Comparison of ENCODE assay signal across 16 cellular contexts in the genomic region with DNA sequence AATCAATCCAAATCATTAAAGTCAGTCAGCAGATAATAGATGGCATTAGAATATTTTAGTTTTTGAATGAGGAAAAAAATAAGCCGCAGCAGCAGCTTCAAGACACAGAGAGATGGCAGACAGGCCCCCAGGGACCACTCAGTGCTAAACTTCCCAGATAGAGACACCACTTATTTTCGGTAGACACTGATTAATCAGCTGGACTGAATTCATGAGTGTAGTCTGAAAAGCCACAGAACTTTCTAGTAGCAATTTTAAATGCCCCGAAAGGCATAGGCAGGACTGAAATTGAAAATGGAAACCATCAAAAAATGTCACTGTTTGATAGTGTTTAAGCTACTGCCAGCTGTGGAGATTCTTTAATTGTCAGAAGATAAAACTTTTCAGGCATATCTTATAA. TPM values are rescaled to one million over a fixed set of nuclear protein-coding genes. Genes with fewer than 3 reads are reported as not detected.
DNase-seq lines count a peak whose midpoint lies in the region; ATAC-seq and TF ChIP-seq lines count a peak whose summit lies in the region.
"Had no signal": no experiment of that assay in that cellular context is flagged by ENCODE, and none has a peak within 500 bp of the region (broad histone marks: within the 10 kb centered on the region; RNA-seq: fewer than 3 reads in every experiment).

No MANE protein-coding gene starts in this region.

- no peaks in the 10 kb centered on the region for H3K9me3 Mint-ChIP-seq in activated T-helper 2 cell treated with anti-CD3 and anti-CD28 coated beads, Interferon-gamma antibody, Interleukin-2, Interleukin-4, amounts not matched to agents 10 μg/mL and 5 μg/mL and 100 μg/mL, durations not matched to agents 14 hours and 24 hours and 36 hours
- H3K9me3 Mint-ChIP-seq: CD8-positive, alpha-beta memory T cell; nephron had no signal

- no peaks in the 10 kb centered on the region for H3K27me3 Mint-ChIP-seq in activated T-helper 2 cell treated with anti-CD3 and anti-CD28 coated beads, Interferon-gamma antibody, Interleukin-2, Interleukin-4, amounts not matched to agents 10 μg/mL and 5 μg/mL and 100 μg/mL, durations not matched to agents 14 hours and 24 hours and 36 hours (ENCODE audit: low read depth)
- H3K27me3 Mint-ChIP-seq: CD8-positive, alpha-beta memory T cell had no signal

- peak; percentile 42 for ATAC-seq in GM18870 (IDR thresholded peaks at IDR 0.05; ENCODE audit: unreplicated experiment)
- ATAC-seq in GM21367 (IDR thresholded peaks at IDR 0.05; ENCODE audit: unreplicated experiment), result peak; percentile 45
- peak; percentile 56 for ATAC-seq in HG02885 (IDR thresholded peaks at IDR 0.05; ENCODE audit: poor library complexity, unreplicated experiment)
- ATAC-seq: left ventricle myocardium superior, right lobe of liver had no signal

- no peak for TF ChIP-seq CTCF in GM13976 (IDR thresholded peaks at IDR 0.05; ENCODE audit: borderline replicate concordance, control extremely low read depth, extremely low read depth, insufficient read depth, missing control alignments)

- peaks cover 30% of the 10 kb centered on the region for H3K36me3 Mint-ChIP-seq in activated T-helper 2 cell treated with anti-CD3 and anti-CD28 coated beads, Interferon-gamma antibody, Interleukin-2, Interleukin-4, amounts not matched to agents 10 μg/mL and 5 μg/mL and 100 μg/mL, durations not matched to agents 14 hours and 24 hours and 36 hours (ENCODE audit: low read depth)

- H3K27ac Mint-ChIP-seq in activated T-helper 2 cell treated with anti-CD3 and anti-CD28 coated beads, Interferon-gamma antibody, Interleukin-2, Interleukin-4, amounts not matched to agents 10 μg/mL and 5 μg/mL and 100 μg/mL, durations not matched to agents 14 hours and 24 hours and 36 hours, result peak overlapping the region; percentile 50
- H3K27ac Mint-ChIP-seq: nephron had no signal

- peaks cover 24% of the 10 kb centered on the region for H3K4me1 Mint-ChIP-seq in activated T-helper 2 cell treated with anti-CD3 and anti-CD28 coated beads, Interferon-gamma antibody, Interleukin-2, Interleukin-4, amounts not matched to agents 10 μg/mL and 5 μg/mL and 100 μg/mL, durations not matched to agents 14 hours and 24 hours and 36 hours (ENCODE audit: low read depth)
- H3K4me1 Mint-ChIP-seq: nephron had no signal

- intact Hi-C loops in activated T-helper 2 cell treated with anti-CD3 and anti-CD28 coated beads, Interferon-gamma antibody, Interleukin-2, Interleukin-4, amounts not matched to agents 10 μg/mL and 5 μg/mL and 100 μg/mL, durations not matched to agents 14 hours and 24 hours and 36 hours (cut with micrococcal nuclease), result no loop called here

- in situ Hi-C loops in GM13976 (cut with MboI; ENCODE audit: low sequenced_read_pairs, unreplicated experiment), result no loop called here

- H3K4me3 Mint-ChIP-seq in activated T-helper 2 cell treated with anti-CD3 and anti-CD28 coated beads, Interferon-gamma antibody, Interleukin-2, Interleukin-4, amounts not matched to agents 10 μg/mL and 5 μg/mL and 100 μg/mL, durations not matched to agents 14 hours and 24 hours and 36 hours (ENCODE audit: low read depth), result no peak overlapping the region
- H3K4me3 Mint-ChIP-seq: CD8-positive, alpha-beta memory T cell; nephron had no signal

- DNase-seq in activated T-helper 2 cell treated with anti-CD3 and anti-CD28 coated beads, Interferon-gamma antibody, Interleukin-2, Interleukin-4, amounts not matched to agents 10 μg/mL and 5 μg/mL and 100 μg/mL, durations not matched to agents 14 hours and 24 hours and 36 hours (ENCODE audit: low spot score), result no peak
- DNase-seq in GM13976 (ENCODE audit: low spot score), result no peak
- DNase-seq in T-helper 1 cell, result no peak
- no peak for DNase-seq in stimulated activated CD4-positive, alpha-beta T cell treated with anti-CD3 and anti-CD28 coated beads, Interleukin-4, amount 100 ng/mL, for 24 hours
- DNase-seq: activated CD4-positive, alpha-beta T cell treated with anti-CD3 and anti-CD28 coated beads for 48 hours; activated naive CD4-positive, alpha-beta T cell; caudate nucleus; CD8-positive, alpha-beta memory T cell; left ventricle myocardium superior; right lobe of liver had no signal

RNA-seq across cellular contexts. Expression of gene CLDN20, which starts 3.1 kb away (rescaled TPM):
- 0.21 TPM in 1 of 2 replicates, not detected in the other for total RNA-seq in activated T-helper 2 cell treated with anti-CD3 and anti-CD28 coated beads, Interferon-gamma antibody, Interleukin-2, Interleukin-4, amounts not matched to agents 10 μg/mL and 5 μg/mL and 100 μg/mL, durations not matched to agents 14 hours and 24 hours and 36 hours
- total RNA-seq: CD8-positive, alpha-beta memory T cell; hepatocyte; left ventricle myocardium superior; right lobe of liver; temporal lobe had no signal

RNA-seq across cellular contexts. Expression of gene TFB1M, which starts 53.6 kb away (rescaled TPM):
- 32.5 and 39.8 TPM in 2 replicates for total RNA-seq in activated T-helper 2 cell treated with anti-CD3 and anti-CD28 coated beads, Interferon-gamma antibody, Interleukin-2, Interleukin-4, amounts not matched to agents 10 μg/mL and 5 μg/mL and 100 μg/mL, durations not matched to agents 14 hours and 24 hours and 36 hours
